In the genomic region with DNA sequence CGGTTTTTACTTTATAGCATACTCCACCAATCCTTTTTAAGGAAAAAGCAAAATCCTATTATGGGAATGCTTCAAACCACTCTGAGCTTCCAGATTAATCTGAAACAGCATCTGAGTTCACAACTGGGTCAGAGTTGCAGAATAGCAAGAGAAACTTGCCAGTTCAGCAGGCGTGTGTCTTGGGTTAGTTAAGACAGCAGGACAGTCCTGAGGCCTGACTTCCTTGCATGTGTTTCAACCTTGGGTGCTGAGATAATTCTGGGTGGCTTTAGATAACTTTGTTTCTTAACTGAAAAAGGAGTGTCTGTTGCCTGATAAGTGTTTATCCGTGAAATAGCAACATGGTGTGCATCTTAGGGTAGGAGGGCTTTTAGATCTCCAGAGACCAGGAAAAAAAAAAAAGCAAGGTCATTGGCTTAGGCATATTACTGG, we compare ENCODE assay signal across 8 cellular contexts.
DNase-seq lines count a peak whose midpoint lies in the region; ATAC-seq and TF ChIP-seq lines count a peak whose summit lies in the region.

No MANE protein-coding gene starts in this region.

- DNase-seq in BJ (ENCODE audit: low read depth) = peak; percentile 71
- DNase-seq in RPMI7951 (ENCODE audit: low read depth) = peak; percentile 68
- no peak for DNase-seq in esophagus muscularis mucosa (ENCODE audit: extremely low spot score)
- DNase-seq in neural crest cell (ENCODE audit: low read depth, low spot score) = no peak
- no peak for DNase-seq in MG63
- no peak for DNase-seq in DMS153 treated with DMSO at 0.1 percent for 48 hours (lab: John Stamatoyannopoulos, UW; ENCODE audit: unreplicated experiment)

- POLR2A ChIA-PET in BJ (lab: Charles Lee) = interaction anchor here (0.5 to 1.2 kb wide), 2 partner anchors 9 to 47 kb away, joined by 3 to 5 read pairs; no protein-coding TSS in a partner anchor

- H3K27me3 ChIP-seq in BJ (ENCODE audit: control insufficient read depth, insufficient read depth, low read length) (no peaks in the 10 kb centered on the region), esophagus muscularis mucosa (no peaks in the 10 kb centered on the region), MG63 (no peaks in the 10 kb centered on the region)

- CTCF ChIA-PET in BJ (lab: Yijun Ruan, JAX) = interaction anchor here (0.8 to 2.0 kb wide), 2 partner anchors 11 to 171 kb away, joined by 3 to 6 read pairs; no protein-coding TSS in a partner anchor

- no peak overlapping the region for H3K4me3 Mint-ChIP-seq in neural crest cell

- H3K4me1 Mint-ChIP-seq in neural crest cell = peaks cover 27% of the 10 kb centered on the region

- H3K9me3 ChIP-seq in esophagus muscularis mucosa (no peaks in the 10 kb centered on the region), MG63 (no peaks in the 10 kb centered on the region)

- no peak for TF ChIP-seq POLR2A in esophagus muscularis mucosa (IDR thresholded peaks at IDR 0.05; ENCODE audit: low read depth)

- no peaks in the 10 kb centered on the region for H3K9me3 Mint-ChIP-seq in neural crest cell

- ATAC-seq in HG02763 (IDR thresholded peaks at IDR 0.05; ENCODE audit: unreplicated experiment) (no peak), GM21619 (IDR thresholded peaks at IDR 0.05; ENCODE audit: unreplicated experiment) (no peak)

- no peak for TF ChIP-seq EP300 in esophagus muscularis mucosa (IDR thresholded peaks at IDR 0.05)

- intact Hi-C loops in esophagus muscularis mucosa (cut with DNase I) = no loop called here

- H3K36me3 ChIP-seq in BJ (ENCODE audit: control insufficient read depth, insufficient read depth, low read length) (no peaks in the 10 kb centered on the region), esophagus muscularis mucosa (no peaks in the 10 kb centered on the region), MG63 (peaks cover 40% of the 10 kb centered on the region)

- no peaks in the 10 kb centered on the region for H3K27me3 Mint-ChIP-seq in neural crest cell (ENCODE audit: low read depth)

- H3K36me3 Mint-ChIP-seq in neural crest cell (ENCODE audit: low read depth) = peaks cover 13% of the 10 kb centered on the region

- H3K27ac Mint-ChIP-seq in neural crest cell (ENCODE audit: unreplicated experiment) = peak overlapping the region; percentile 6

- 23% methylated on average over 3 of the region's 3 CpGs for WGBS in esophagus muscularis mucosa

- TF ChIP-seq CTCF in BJ (IDR thresholded peaks at IDR 0.05; ENCODE audit: insufficient read depth, low read depth, low read length) = no peak
- TF ChIP-seq CTCF in esophagus muscularis mucosa (IDR thresholded peaks at IDR 0.05) = no peak
- no peak for TF ChIP-seq CTCF in neural crest cell (conservative IDR thresholded peaks at IDR 0.05)

- H3K4me1 ChIP-seq in esophagus muscularis mucosa = peaks cover 76 to 91% (median 89%) of the 10 kb centered on the region in 4 donors

- H3K4me3 ChIP-seq in BJ (ENCODE audit: low read depth, low read length) (no peak overlapping the region), esophagus muscularis mucosa (peak overlapping the region in 1 of 4 donors; percentile 2), MG63 (no peak overlapping the region)

- H3K27ac ChIP-seq in esophagus muscularis mucosa (replicated peaks in 1 of 4) = peak overlapping the region; percentile 85 to 87 (median 86)

Comparison
In these comparisons a context has a peak if more than half of its experiments do, and no peak if none do; other contexts are left out.
1. DNase-seq: peak in BJ (single experiment) and RPMI7951 (single experiment); none in esophagus muscularis mucosa (single experiment), neural crest cell (single experiment), MG63 (single experiment) and DMS153 treated with DMSO at 0.1 percent for 48 hours (single experiment).